13 cellular contexts compared by ENCODE assay signal in the genomic region with DNA sequence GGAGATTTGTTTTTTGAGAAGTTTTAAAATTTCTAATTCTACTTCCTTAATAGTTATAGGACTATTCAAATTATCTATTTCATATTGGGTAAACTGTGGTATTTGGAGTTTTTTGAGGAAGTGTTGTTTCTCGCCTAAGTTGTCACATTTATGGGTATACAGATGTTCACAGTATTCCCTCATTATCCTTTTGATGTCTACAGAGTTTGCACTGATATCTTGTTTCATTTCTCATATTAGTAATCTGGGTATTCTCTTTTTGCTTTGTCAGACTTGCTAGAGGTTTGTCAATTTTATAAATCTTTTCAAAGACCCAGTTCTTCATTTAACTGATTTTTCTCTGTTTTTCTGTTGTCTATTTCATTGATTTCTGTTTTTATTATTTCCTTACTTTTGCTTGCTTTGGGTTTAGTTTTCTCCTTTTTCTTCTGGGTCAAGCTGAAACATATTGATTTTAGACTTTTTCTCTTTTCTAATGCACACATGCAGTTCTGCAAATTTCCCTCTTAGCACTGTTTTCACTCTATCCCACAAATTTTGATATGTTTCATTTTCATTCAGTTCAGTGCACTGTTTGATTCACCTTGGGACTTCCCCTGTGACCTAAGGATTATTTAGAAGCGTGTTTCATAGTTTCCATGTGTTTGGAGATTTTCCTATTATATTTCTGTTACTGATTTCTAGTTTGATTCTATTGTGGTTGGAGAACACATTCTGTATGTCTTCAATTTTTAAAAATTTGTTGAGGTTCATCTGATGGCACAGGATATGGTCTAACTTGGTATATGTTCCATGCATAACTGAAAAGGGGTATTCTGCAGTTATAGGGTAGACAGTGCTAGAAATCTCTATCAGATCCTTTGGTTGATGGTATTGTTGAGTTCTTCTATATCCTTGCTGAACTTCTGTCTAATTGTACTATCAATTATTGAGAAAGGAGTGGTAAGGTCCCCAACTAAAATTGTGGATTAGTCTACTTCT.
DNase-seq lines count a peak whose midpoint lies in the region; ATAC-seq and TF ChIP-seq lines count a peak whose summit lies in the region.
"Had no signal": no experiment of that assay in that cellular context is flagged by ENCODE, and none has a peak within 500 bp of the region (broad histone marks: within the 10 kb centered on the region; RNA-seq: fewer than 3 reads in every experiment).

No MANE protein-coding gene starts in this region.

- H3K4me3 ChIP-seq in neuronal stem cell (ENCODE audit: low read length in 2 of 2), result no peak overlapping the region
- H3K4me3 ChIP-seq in ascending aorta, result no peak overlapping the region
- H3K4me3 ChIP-seq: BLaER1 treated with 17β-estradiol and CSF1 and Interleukin-3, amounts not matched to agents 10 nM and 100 nM; SJSA1 had no signal

- no peaks in the 10 kb centered on the region for H3K27me3 Mint-ChIP-seq in activated T-helper 17 cell treated with anti-CD3 and anti-CD28 coated beads, Interleukin-2, amount 50 U/mL, for 72 hours

- H3K9ac ChIP-seq in neuronal stem cell (ENCODE audit: low read depth, low read length, poor library complexity), result no peak overlapping the region
- H3K9ac ChIP-seq: BLaER1 treated with 17β-estradiol and CSF1 and Interleukin-3, amounts not matched to agents 10 nM and 100 nM had no signal

- no peak overlapping the region for H4K8ac ChIP-seq in neuronal stem cell (ENCODE audit: low read depth, low read length)

- no peak overlapping the region for H2AK5ac ChIP-seq in neuronal stem cell (ENCODE audit: low read depth, low read length)

- H3K4ac ChIP-seq in neuronal stem cell (ENCODE audit: low read length), result no peak overlapping the region

- H3K27me3 ChIP-seq in neuronal stem cell (ENCODE audit: control insufficient read depth in 3 of 3, insufficient read depth in 3 of 3, low read depth in 1 of 3, low read length in 3 of 3) (no peaks in the 10 kb centered on the region), ascending aorta (no peaks in the 10 kb centered on the region)
- H3K27me3 ChIP-seq: BLaER1 treated with 17β-estradiol and CSF1 and Interleukin-3, amounts not matched to agents 10 nM and 100 nM; SJSA1 had no signal

- peaks cover 4% of the 10 kb centered on the region for H3K9me3 Mint-ChIP-seq in activated T-helper 17 cell treated with anti-CD3 and anti-CD28 coated beads, Interleukin-2, amount 50 U/mL, for 72 hours

- no peak overlapping the region for H3K23ac ChIP-seq in neuronal stem cell (ENCODE audit: low read depth, low read length, poor library complexity)

- H3K27ac ChIP-seq in neuronal stem cell (replicated peaks; ENCODE audit: low read length) (no peak overlapping the region), ascending aorta (no peak overlapping the region)
- H3K27ac ChIP-seq: BLaER1 treated with 17β-estradiol and CSF1 and Interleukin-3, amounts not matched to agents 10 nM and 100 nM; SJSA1 had no signal

- H3K14ac ChIP-seq in neuronal stem cell (ENCODE audit: low read length), result no peak overlapping the region

- peaks cover 5 to 7% of the 10 kb centered on the region in 2 donors for H3K4me1 ChIP-seq in neuronal stem cell (ENCODE audit: control insufficient read depth in 2 of 2, insufficient read depth in 1 of 2, low read depth in 1 of 2, low read length in 2 of 2)
- no peaks in the 10 kb centered on the region for H3K4me1 ChIP-seq in ascending aorta
- H3K4me1 ChIP-seq: SJSA1 had no signal

- WGBS in neuronal stem cell (ENCODE audit: extremely low coverage in 2 of 2, insufficient read length in 2 of 2, insufficient replicate concordance in 1 of 2), 2 donors, result no CpG with 5 or more reads among the region's 2 CpGs

- H3K18ac ChIP-seq in neuronal stem cell (ENCODE audit: low read length), result no peak overlapping the region

- no peak overlapping the region for H2BK120ac ChIP-seq in neuronal stem cell (ENCODE audit: low read depth, low read length)

- H2BK12ac ChIP-seq in neuronal stem cell (ENCODE audit: low read length), result no peak overlapping the region

- no peak for DNase-seq in neuronal stem cell (ENCODE audit: low spot score)
- no peak for DNase-seq in activated gamma-delta T cell treated with Interleukin-2 at 50 U/mL for 16 hours
- DNase-seq in ascending aorta (ENCODE audit: low spot score in 2 of 2), result no peak
- DNase-seq: activated CD8-positive, alpha-beta memory T cell treated with anti-CD3 and anti-CD28 coated beads, Interleukin-2, amount 50 U/mL, for 4 hours; NCI-H2171 treated with DMSO at 0.1 percent for 48 hours; stimulated activated CD4-positive, alpha-beta T cell treated with anti-CD3 and anti-CD28 coated beads, Interleukin-4, amount 100 ng/mL, for 4 hours had no signal

- no peaks in the 10 kb centered on the region for H3K79me1 ChIP-seq in neuronal stem cell (ENCODE audit: low read depth, low read length)

- peak overlapping the region; percentile 81 for H3K27ac Mint-ChIP-seq in activated T-helper 17 cell treated with anti-CD3 and anti-CD28 coated beads, Interleukin-2, amount 50 U/mL, for 72 hours

- TF ChIP-seq POLR2A in GM18505 (IDR thresholded peaks at IDR 0.05; ENCODE audit: borderline replicate concordance, extremely low read depth, insufficient read depth, insufficient read length), result no peak

- H3K36me3 ChIP-seq in neuronal stem cell (replicated peaks in 1 of 2; ENCODE audit: control insufficient read depth in 2 of 2, insufficient read depth in 2 of 2, low read length in 2 of 2), result no peaks in the 10 kb centered on the region
- no peaks in the 10 kb centered on the region for H3K36me3 ChIP-seq in ascending aorta
- H3K36me3 ChIP-seq: SJSA1 had no signal

- no peak for TF ChIP-seq CTCF in ascending aorta (IDR thresholded peaks at IDR 0.05)

- H3K4me2 ChIP-seq in neuronal stem cell (ENCODE audit: insufficient read depth, low read length, poor library complexity, severe bottlenecking), result no peak overlapping the region

- no peak overlapping the region for H2BK15ac ChIP-seq in neuronal stem cell (ENCODE audit: low read length)

- peak; percentile 75 for ATAC-seq in GM18505 (IDR thresholded peaks at IDR 0.05; ENCODE audit: unreplicated experiment)
- peak; percentile 66 for ATAC-seq in GM18907 (IDR thresholded peaks at IDR 0.05; ENCODE audit: unreplicated experiment)
- ATAC-seq in HG02852 (IDR thresholded peaks at IDR 0.05; ENCODE audit: unreplicated experiment), result peak; percentile 84
- ATAC-seq in activated T-helper 17 cell treated with anti-CD3 and anti-CD28 coated beads, Interleukin-2, amount 50 U/mL, for 72 hours (replicated peaks), result peak; percentile 93
- ATAC-seq: sciatic nerve had no signal

- peaks cover 20% of the 10 kb centered on the region for H3K4me1 Mint-ChIP-seq in activated T-helper 17 cell treated with anti-CD3 and anti-CD28 coated beads, Interleukin-2, amount 50 U/mL, for 72 hours

- H4K91ac ChIP-seq in neuronal stem cell (ENCODE audit: low read depth, low read length, poor library complexity), result no peak overlapping the region

- intact Hi-C loops in ascending aorta (cut with DNase I), result no loop called here

- peaks cover 9% of the 10 kb centered on the region for H3K36me3 Mint-ChIP-seq in activated T-helper 17 cell treated with anti-CD3 and anti-CD28 coated beads, Interleukin-2, amount 50 U/mL, for 72 hours (ENCODE audit: low read depth)

- H2AFZ ChIP-seq in neuronal stem cell (ENCODE audit: low read length), result no peak overlapping the region

- H2BK5ac ChIP-seq in neuronal stem cell (ENCODE audit: low read length), result no peak overlapping the region

- no peaks in the 10 kb centered on the region for H3K9me3 ChIP-seq in neuronal stem cell (replicated peaks in 1 of 2; ENCODE audit: control insufficient read depth in 2 of 2, insufficient read depth in 1 of 2, low read depth in 1 of 2, low read length in 2 of 2)
- H3K9me3 ChIP-seq in ascending aorta, result no peaks in the 10 kb centered on the region
- H3K9me3 ChIP-seq: SJSA1 had no signal

- peak overlapping the region; percentile 28 for H3K4me3 Mint-ChIP-seq in activated T-helper 17 cell treated with anti-CD3 and anti-CD28 coated beads, Interleukin-2, amount 50 U/mL, for 72 hours
